ENCODE assay signal across 1 cellular context in the genomic region with DNA sequence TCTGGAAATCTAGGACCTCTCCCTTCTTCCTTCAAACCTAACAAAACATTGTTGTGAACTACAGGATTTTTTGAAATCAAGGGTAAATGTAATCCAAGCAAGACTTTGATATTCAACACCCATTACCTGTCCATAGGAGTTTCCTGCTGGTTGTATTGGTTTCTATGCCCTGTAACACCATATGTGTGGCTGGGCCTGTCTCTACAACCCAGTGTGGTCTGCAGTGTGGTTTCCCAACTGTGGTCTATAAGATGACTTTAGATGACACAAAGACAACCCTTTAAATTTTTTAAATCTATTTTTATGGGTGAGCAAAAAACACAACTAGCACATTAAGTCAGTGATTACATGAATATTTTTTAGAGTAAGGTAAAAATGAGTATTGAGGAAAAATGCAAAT.
TF ChIP-seq lines count a peak whose summit lies in the region.

No MANE protein-coding gene starts in this region.

TF ChIP-seq in WTC11, 78 proteins besides CTCF, POLR2A, EP300 and RAD21 (continued from another document):
- TF ChIP-seq, protein P1, sequence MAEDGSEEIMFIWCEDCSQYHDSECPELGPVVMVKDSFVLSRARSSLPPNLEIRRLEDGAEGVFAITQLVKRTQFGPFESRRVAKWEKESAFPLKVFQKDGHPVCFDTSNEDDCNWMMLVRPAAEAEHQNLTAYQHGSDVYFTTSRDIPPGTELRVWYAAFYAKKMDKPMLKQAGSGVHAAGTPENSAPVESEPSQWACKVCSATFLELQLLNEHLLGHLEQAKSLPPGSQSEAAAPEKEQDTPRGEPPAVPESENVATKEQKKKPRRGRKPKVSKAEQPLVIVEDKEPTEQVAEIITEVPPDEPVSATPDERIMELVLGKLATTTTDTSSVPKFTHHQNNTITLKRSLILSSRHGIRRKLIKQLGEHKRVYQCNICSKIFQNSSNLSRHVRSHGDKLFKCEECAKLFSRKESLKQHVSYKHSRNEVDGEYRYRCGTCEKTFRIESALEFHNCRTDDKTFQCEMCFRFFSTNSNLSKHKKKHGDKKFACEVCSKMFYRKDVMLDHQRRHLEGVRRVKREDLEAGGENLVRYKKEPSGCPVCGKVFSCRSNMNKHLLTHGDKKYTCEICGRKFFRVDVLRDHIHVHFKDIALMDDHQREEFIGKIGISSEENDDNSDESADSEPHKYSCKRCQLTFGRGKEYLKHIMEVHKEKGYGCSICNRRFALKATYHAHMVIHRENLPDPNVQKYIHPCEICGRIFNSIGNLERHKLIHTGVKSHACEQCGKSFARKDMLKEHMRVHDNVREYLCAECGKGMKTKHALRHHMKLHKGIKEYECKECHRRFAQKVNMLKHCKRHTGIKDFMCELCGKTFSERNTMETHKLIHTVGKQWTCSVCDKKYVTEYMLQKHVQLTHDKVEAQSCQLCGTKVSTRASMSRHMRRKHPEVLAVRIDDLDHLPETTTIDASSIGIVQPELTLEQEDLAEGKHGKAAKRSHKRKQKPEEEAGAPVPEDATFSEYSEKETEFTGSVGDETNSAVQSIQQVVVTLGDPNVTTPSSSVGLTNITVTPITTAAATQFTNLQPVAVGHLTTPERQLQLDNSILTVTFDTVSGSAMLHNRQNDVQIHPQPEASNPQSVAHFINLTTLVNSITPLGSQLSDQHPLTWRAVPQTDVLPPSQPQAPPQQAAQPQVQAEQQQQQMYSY (CRISPR knock-in tag; IDR thresholded peaks at IDR 0.05), result no peak
- TF ChIP-seq ZNF121 (CRISPR knock-in tag; IDR thresholded peaks at IDR 0.05), result no peak
- TF ChIP-seq, protein P2, sequence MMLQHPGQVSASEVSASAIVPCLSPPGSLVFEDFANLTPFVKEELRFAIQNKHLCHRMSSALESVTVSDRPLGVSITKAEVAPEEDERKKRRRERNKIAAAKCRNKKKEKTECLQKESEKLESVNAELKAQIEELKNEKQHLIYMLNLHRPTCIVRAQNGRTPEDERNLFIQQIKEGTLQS (CRISPR knock-in tag; conservative IDR thresholded peaks at IDR 0.05), result no peak
- no peak for TF ChIP-seq JAZF1 (CRISPR knock-in tag; IDR thresholded peaks at IDR 0.05)
